In genomic region chr9:131270171-131271015, GRCh38 we compare ENCODE assay signal across 2 cellular contexts.
TF ChIP-seq lines count a peak whose summit lies in the region.

No MANE protein-coding gene starts in this region.

TF ChIP-seq in HepG2, 621 proteins besides CTCF, POLR2A, EP300 and RAD21 (continues in another document):
- TF ChIP-seq SMAD9 (CRISPR knock-in tag; IDR thresholded peaks at IDR 0.05) (no peak), CBX5 (CRISPR knock-in tag; IDR thresholded peaks at IDR 0.05; ENCODE audit: borderline replicate concordance) (no peak), ARID3A (IDR thresholded peaks at IDR 0.05; ENCODE audit: low read depth, low read length) (no peak), ZNF747 (CRISPR knock-in tag; IDR thresholded peaks at IDR 0.05; ENCODE audit: borderline replicate concordance) (no peak), ZNF646 (CRISPR knock-in tag; IDR thresholded peaks at IDR 0.05) (no peak), ZNF687 (CRISPR knock-in tag; IDR thresholded peaks at IDR 0.05) (peak; percentile 66), ZNF841 (CRISPR knock-in tag; IDR thresholded peaks at IDR 0.05; ENCODE audit: borderline replicate concordance) (no peak), GABPA (IDR thresholded peaks at IDR 0.05; ENCODE audit: low read depth, low read length) (no peak), GABPA (CRISPR knock-in tag; IDR thresholded peaks at IDR 0.05; ENCODE audit: low read depth) (peak; percentile 69), ERF (CRISPR knock-in tag; IDR thresholded peaks at IDR 0.05) (0 out of 2 replicates have a peak, but pooled peaks have one; percentile 33), THAP11 (CRISPR knock-in tag; IDR thresholded peaks at IDR 0.05) (peak; percentile 26; the same call in 1 of the 2 replicates), ZFX (CRISPR knock-in tag; IDR thresholded peaks at IDR 0.05; ENCODE audit: low read depth) (peak; percentile 25; the same call in 1 of the 2 replicates), MYC (CRISPR knock-in tag; IDR thresholded peaks at IDR 0.05; ENCODE audit: borderline replicate concordance) (no peak)

TF ChIP-seq in SK-N-SH treated with all-trans-retinoic acid at 6 μM for 48 hours, 23 proteins besides CTCF, POLR2A, EP300 and RAD21:
- TF ChIP-seq TCF4 (CRISPR knock-in tag; IDR thresholded peaks at IDR 0.05; ENCODE audit: borderline replicate concordance) (no peak), ESRRG (CRISPR knock-in tag; IDR thresholded peaks at IDR 0.05) (no peak), ARNTL (CRISPR knock-in tag; IDR thresholded peaks at IDR 0.05; ENCODE audit: borderline replicate concordance, low read depth) (no peak), SNAI2 (CRISPR knock-in tag; IDR thresholded peaks at IDR 0.05) (no peak), ZC3H10 (CRISPR knock-in tag; IDR thresholded peaks at IDR 0.05) (no peak), TSHZ2 (CRISPR knock-in tag; IDR thresholded peaks at IDR 0.05) (no peak), PATZ1 (CRISPR knock-in tag; IDR thresholded peaks at IDR 0.05; ENCODE audit: borderline replicate concordance) (no peak), ISL1 (CRISPR knock-in tag; IDR thresholded peaks at IDR 0.05) (no peak), ZNF565 (CRISPR knock-in tag; conservative IDR thresholded peaks at IDR 0.05; ENCODE audit: low read depth) (no peak), BACH2 (CRISPR knock-in tag; IDR thresholded peaks at IDR 0.05; ENCODE audit: borderline replicate concordance) (no peak)
